ENCODE assay signal across 9 cellular contexts in genomic region chr1:54356680-54357147, GRCh38. TPM values are rescaled to one million over a fixed set of nuclear protein-coding genes. Genes with fewer than 3 reads are reported as not detected.
A peak's percentile ranks its signal among the peaks of the same experiment; 100 is the strongest.
DNase-seq lines count a peak whose midpoint lies in the region; ATAC-seq and TF ChIP-seq lines count a peak whose summit lies in the region.
"Had no signal": no experiment of that assay in that cellular context is flagged by ENCODE, and none has a peak within 500 bp of the region (broad histone marks: within the 10 kb centered on the region; RNA-seq: fewer than 3 reads in every experiment).

No MANE protein-coding gene starts in this region.

- H3K4me1 Mint-ChIP-seq in endothelial cell (ENCODE audit: unreplicated experiment), result peaks cover 66% of the 10 kb centered on the region
- H3K4me1 Mint-ChIP-seq in stimulated activated memory B cell treated with anti-CD40 and anti-IgM and Interleukin-4, amounts not matched to agents 10 μg/mL and 1 μg/mL and 100 μg/mL, for 72 hours, result peaks cover 20% of the 10 kb centered on the region

- TF ChIP-seq CTCF in endothelial cell (IDR thresholded peaks at IDR 0.05; ENCODE audit: unreplicated experiment), result no peak

- peak overlapping the region; percentile 97 for H3K27ac Mint-ChIP-seq in endothelial cell (ENCODE audit: unreplicated experiment)
- H3K27ac Mint-ChIP-seq in stimulated activated memory B cell treated with anti-CD40 and anti-IgM and Interleukin-4, amounts not matched to agents 10 μg/mL and 1 μg/mL and 100 μg/mL, for 72 hours, result peak overlapping the region; percentile 67

- H3K4me3 Mint-ChIP-seq in endothelial cell (ENCODE audit: unreplicated experiment), result peak overlapping the region; percentile 76
- peak overlapping the region; percentile 77 for H3K4me3 Mint-ChIP-seq in stimulated activated memory B cell treated with anti-CD40 and anti-IgM and Interleukin-4, amounts not matched to agents 10 μg/mL and 1 μg/mL and 100 μg/mL, for 72 hours

- peaks cover 7% of the 10 kb centered on the region for H3K36me3 Mint-ChIP-seq in endothelial cell (ENCODE audit: low read depth, unreplicated experiment)
- no peaks in the 10 kb centered on the region for H3K36me3 Mint-ChIP-seq in stimulated activated memory B cell treated with anti-CD40 and anti-IgM and Interleukin-4, amounts not matched to agents 10 μg/mL and 1 μg/mL and 100 μg/mL, for 72 hours

- DNase-seq in activated CD4-positive, alpha-beta T cell treated with anti-CD3 and anti-CD28 coated beads for 4 hours, result peak; percentile 21 to 29
- DNase-seq in endothelial cell (ENCODE audit: low spot score), result no peak
- no peak for DNase-seq in mucosa of gallbladder (ENCODE audit: low spot score)
- DNase-seq in T1000 (lab: John Stamatoyannopoulos, UW), result no peak
- DNase-seq: SJCRH30 had no signal

- ATAC-seq in GM21619 (IDR thresholded peaks at IDR 0.05; ENCODE audit: unreplicated experiment) (peak; percentile 46), GM18907 (IDR thresholded peaks at IDR 0.05; ENCODE audit: unreplicated experiment) (no peak), GM18873 (IDR thresholded peaks at IDR 0.05; ENCODE audit: low FRiP score, unreplicated experiment) (no peak)
- peak; percentile 55 for ATAC-seq in stimulated activated memory B cell treated with anti-CD40 and anti-IgM and Interleukin-4, amounts not matched to agents 10 μg/mL and 1 μg/mL and 100 μg/mL, for 72 hours

- no peaks in the 10 kb centered on the region for H3K9me3 Mint-ChIP-seq in endothelial cell (ENCODE audit: unreplicated experiment)
- no peaks in the 10 kb centered on the region for H3K9me3 Mint-ChIP-seq in stimulated activated memory B cell treated with anti-CD40 and anti-IgM and Interleukin-4, amounts not matched to agents 10 μg/mL and 1 μg/mL and 100 μg/mL, for 72 hours

- peaks cover 7% of the 10 kb centered on the region for H3K27me3 Mint-ChIP-seq in endothelial cell (ENCODE audit: unreplicated experiment)
- H3K27me3 Mint-ChIP-seq in stimulated activated memory B cell treated with anti-CD40 and anti-IgM and Interleukin-4, amounts not matched to agents 10 μg/mL and 1 μg/mL and 100 μg/mL, for 72 hours, result peaks cover 16% of the 10 kb centered on the region

RNA-seq across cellular contexts. Expression of gene SSBP3, which starts 49.5 kb away (rescaled TPM):
- total RNA-seq in endothelial cell (ENCODE audit: unreplicated experiment), result 142 TPM
- 110 TPM for total RNA-seq in mucosa of gallbladder

Comparison
In these comparisons a context has a peak if more than half of its experiments do, and no peak if none do; other contexts are left out.
1. ATAC-seq: peak in GM21619 (single experiment) and stimulated activated memory B cell treated with anti-CD40 and anti-IgM and Interleukin-4, amounts not matched to agents 10 μg/mL and 1 μg/mL and 100 μg/mL, for 72 hours (single experiment); none in GM18907 (single experiment) and GM18873 (single experiment).
2. DNase-seq: peak in activated CD4-positive, alpha-beta T cell treated with anti-CD3 and anti-CD28 coated beads for 4 hours (2 of 2); none in endothelial cell (single experiment), mucosa of gallbladder (single experiment) and T1000 (single experiment).